9 cellular contexts compared by ENCODE assay signal in genomic region chr12:6199211-6199530, GRCh38. TPM values are rescaled to one million over a fixed set of nuclear protein-coding genes. Genes with fewer than 3 reads are reported as not detected.
DNase-seq lines count a peak whose midpoint lies in the region; ATAC-seq and TF ChIP-seq lines count a peak whose summit lies in the region.
"Had no signal": no experiment of that assay in that cellular context is flagged by ENCODE, and none has a peak within 500 bp of the region (broad histone marks: within the 10 kb centered on the region; RNA-seq: fewer than 3 reads in every experiment).

No MANE protein-coding gene starts in this region.

- H3K9me3 ChIP-seq in thoracic aorta = no peaks in the 10 kb centered on the region

- peaks cover 42% of the 10 kb centered on the region for H3K27me3 Mint-ChIP-seq in T-helper 2 cell treated with Interferon-gamma antibody and Interleukin-4, amounts not matched to agents 5 μg/mL and 100 μg/mL, for 36 hours (ENCODE audit: low read depth)
- H3K27me3 Mint-ChIP-seq in MCF 10A (ENCODE audit: insufficient read depth, unreplicated experiment) = no peaks in the 10 kb centered on the region

- peak overlapping the region; percentile 86 for H3K27ac ChIP-seq in mesendoderm (ENCODE audit: low read depth, low read length)
- H3K27ac ChIP-seq in thoracic aorta = peak overlapping the region; percentile 95 to 97

- BruUV-seq in MCF 10A (replicated peaks; lab: Mats Ljungman, UMichigan) = no TSS peak

- H3K36me3 Mint-ChIP-seq in T-helper 2 cell treated with Interferon-gamma antibody and Interleukin-4, amounts not matched to agents 5 μg/mL and 100 μg/mL, for 36 hours (ENCODE audit: low read depth) = no peaks in the 10 kb centered on the region
- H3K36me3 Mint-ChIP-seq in MCF 10A (ENCODE audit: insufficient read depth, unreplicated experiment) = no peaks in the 10 kb centered on the region

- H3K27me3 ChIP-seq in mesendoderm (ENCODE audit: insufficient read depth, low read length, poor library complexity) (no peaks in the 10 kb centered on the region), thoracic aorta (replicated peaks; ENCODE audit: insufficient read depth) (no peaks in the 10 kb centered on the region)

- no peaks in the 10 kb centered on the region for H3K9me3 Mint-ChIP-seq in T-helper 2 cell treated with Interferon-gamma antibody and Interleukin-4, amounts not matched to agents 5 μg/mL and 100 μg/mL, for 36 hours
- H3K9me3 Mint-ChIP-seq in MCF 10A (ENCODE audit: unreplicated experiment) = no peaks in the 10 kb centered on the region

- peaks cover 15% of the 10 kb centered on the region for H3K79me2 ChIP-seq in mesendoderm (ENCODE audit: control insufficient read depth, insufficient read depth, low read length)

- H3K36me3 ChIP-seq in mesendoderm (ENCODE audit: control insufficient read depth, insufficient read depth, low read length) (no peaks in the 10 kb centered on the region), thoracic aorta (no peaks in the 10 kb centered on the region)

- peaks cover 12% of the 10 kb centered on the region for H3K4me1 Mint-ChIP-seq in T-helper 2 cell treated with Interferon-gamma antibody and Interleukin-4, amounts not matched to agents 5 μg/mL and 100 μg/mL, for 36 hours (ENCODE audit: low read depth)
- peaks cover 28% of the 10 kb centered on the region for H3K4me1 Mint-ChIP-seq in MCF 10A (ENCODE audit: insufficient read depth, unreplicated experiment)

- H3K9ac ChIP-seq in mesendoderm (ENCODE audit: low read length) = peak overlapping the region; percentile 79

- H3K4me1 ChIP-seq in mesendoderm (ENCODE audit: control insufficient read depth, low read depth, low read length) (peaks cover 6% of the 10 kb centered on the region), thoracic aorta (ENCODE audit: control insufficient read depth in 1 of 2, low read depth in 2 of 2) (peaks cover 20 to 43% of the 10 kb centered on the region in 2 donors)

- H2BK5ac ChIP-seq in mesendoderm (ENCODE audit: low read length) = no peak overlapping the region

- no peak for TF ChIP-seq CTCF in MCF 10A (IDR thresholded peaks at IDR 0.05; ENCODE audit: unreplicated experiment)
- no peak for TF ChIP-seq CTCF in thoracic aorta (IDR thresholded peaks at IDR 0.05)

- no peak overlapping the region for H3K18ac ChIP-seq in mesendoderm (ENCODE audit: low read length)

- H3K4me2 ChIP-seq in mesendoderm (ENCODE audit: low read length) = peak overlapping the region; percentile 6

- H2AK5ac ChIP-seq in mesendoderm (ENCODE audit: low read length) = no peak overlapping the region

- DNase-seq in T-helper 2 cell treated with Interferon-gamma antibody and Interleukin-4, amounts not matched to agents 5 μg/mL and 100 μg/mL, for 36 hours (ENCODE audit: low spot score) = no peak
- DNase-seq in T-helper 2 cell (no peak), MCF 10A (ENCODE audit: unreplicated experiment) (no peak), mesendoderm (no peak), thoracic aorta (ENCODE audit: low spot score) (no peak), G401 (ENCODE audit: low spot score) (no peak), NCI-H187 (lab: John Stamatoyannopoulos, UW) (no peak)
- DNase-seq: amniotic stem cell had no signal

- no CpG with 5 or more reads among the region's 9 CpGs for WGBS in mesendoderm (ENCODE audit: extremely low coverage, insufficient coverage, low lambda C conversion rate)

- no peak overlapping the region for H4K5ac ChIP-seq in mesendoderm (ENCODE audit: low read length)

- no peak overlapping the region for H2BK15ac ChIP-seq in mesendoderm (replicated peaks; ENCODE audit: low read depth)

- intact Hi-C loops in MCF 10A (cut with micrococcal nuclease) = loop anchor here (5.0 kb wide), 1 partner anchor 33 kb away; no protein-coding TSS in a partner anchor

- peak overlapping the region; percentile 91 for H3K56ac ChIP-seq in mesendoderm (ENCODE audit: low read length)

- peak overlapping the region; percentile 25 for H3K4me3 Mint-ChIP-seq in T-helper 2 cell treated with Interferon-gamma antibody and Interleukin-4, amounts not matched to agents 5 μg/mL and 100 μg/mL, for 36 hours
- H3K4me3 Mint-ChIP-seq in MCF 10A (ENCODE audit: unreplicated experiment) = peak overlapping the region; percentile 74

- no peak overlapping the region for H4K8ac ChIP-seq in mesendoderm (ENCODE audit: low read depth, low read length)

- peak overlapping the region; percentile 5 for H3K27ac Mint-ChIP-seq in T-helper 2 cell treated with Interferon-gamma antibody and Interleukin-4, amounts not matched to agents 5 μg/mL and 100 μg/mL, for 36 hours
- no peak overlapping the region for H3K27ac Mint-ChIP-seq in MCF 10A (ENCODE audit: low read depth, unreplicated experiment)

- CTCF ChIA-PET in MCF 10A (lab: Yijun Ruan, JAX) = interaction anchor here (1.5 to 14.5 kb wide), 3 partner anchors 59 to 86 kb away, joined by 3 to 369 read pairs (median 209); no protein-coding TSS in a partner anchor

- H3K4ac ChIP-seq in mesendoderm (ENCODE audit: low read depth, low read length) = no peak overlapping the region

- H3K4me3 ChIP-seq in mesendoderm (ENCODE audit: low read length) (no peak overlapping the region), thoracic aorta (peak overlapping the region; percentile 95)

- H3K23ac ChIP-seq in mesendoderm (ENCODE audit: low read length) = no peak overlapping the region

- peaks cover 6% of the 10 kb centered on the region for H3K79me1 ChIP-seq in mesendoderm (ENCODE audit: low read length)

- ATAC-seq in thoracic aorta (ENCODE audit: insufficient number of reproducible peaks, low FRiP score, low read depth) (no peak), HG03354 (IDR thresholded peaks at IDR 0.05; ENCODE audit: poor library complexity, severe bottlenecking, unreplicated experiment) (no peak)

- in situ Hi-C loops in G401 (cut with HindIII; ENCODE audit: low sequenced_read_pairs) = no loop called here

- H2BK120ac ChIP-seq in mesendoderm (ENCODE audit: low read depth, low read length) = no peak overlapping the region

- POLR2A ChIA-PET in MCF 10A (lab: Yijun Ruan, JAX) = interaction anchor here (0.5 to 7.5 kb wide), 5 partner anchors 13 to 653 kb away, joined by 3 to 116 read pairs (median 4); no protein-coding TSS in a partner anchor

RNA-seq across cellular contexts. Expression of gene CD9, which starts 1.0 kb away (rescaled TPM):
- 31.1 and 40.7 TPM in 2 replicates for total RNA-seq in MCF 10A (2022)
- 228 TPM for polyA plus RNA-seq in mesendoderm (2013, experiment 1 of 2)
- polyA plus RNA-seq in mesendoderm (2013, experiment 2 of 2) = 229 TPM
- total RNA-seq in thoracic aorta = 100 to 1,000 TPM; 249 to 300 TPM
- 34.3 and 46.6 TPM in 2 replicates for total RNA-seq in G401 (2014; rRNA removed; shearing (Covaris generic))
